Comparison of ENCODE assay signal across 9 cellular contexts in genomic region chr16:84413605-84414004, GRCh38. TPM values are rescaled to one million over a fixed set of nuclear protein-coding genes. Genes with fewer than 3 reads are reported as not detected.
"Had no signal": no experiment of that assay in that cellular context is flagged by ENCODE, and none has a peak within 500 bp of the region (broad histone marks: within the 10 kb centered on the region; RNA-seq: fewer than 3 reads in every experiment).

No MANE protein-coding gene starts in this region.

- H3K27ac ChIP-seq: HL-60 had no signal

- H2AFZ ChIP-seq: GM23338 had no signal

- FAIRE-seq: H1, H54, HepG2 had no signal

- H3K4me2 ChIP-seq: GM23338 had no signal

- H3K4me3 ChIP-seq: GM23338 had no signal

- H3K9me3 Mint-ChIP-seq: GM23338, H9 had no signal

- H3K4me1 Mint-ChIP-seq: GM23338 had no signal

- H3K36me3 Mint-ChIP-seq: IgD-negative memory B cell had no signal

- H3K27ac Mint-ChIP-seq: GM23338, H9, IgD-negative memory B cell had no signal

- H3K4me3 Mint-ChIP-seq: GM23338, H9, IgD-negative memory B cell had no signal

- ATAC-seq: GM23338, HepG2 had no signal

- DNase-seq: H9, HCEC 1CT had no signal

RNA-seq across cellular contexts. Expression of gene ATP2C2, which starts 45.3 kb away (rescaled TPM):
- total RNA-seq: HepG2, HT1080 had no signal
- polyA plus RNA-seq: IgD-negative memory B cell had no signal
